15 cellular contexts compared by ENCODE assay signal in genomic region chr20:31769681-31770080, GRCh38. TPM values are rescaled to one million over a fixed set of nuclear protein-coding genes. Genes with fewer than 3 reads are reported as not detected.
A peak's percentile ranks its signal among the peaks of the same experiment; 100 is the strongest.
DNase-seq lines count a peak whose midpoint lies in the region; ATAC-seq and TF ChIP-seq lines count a peak whose summit lies in the region.
"Had no signal": no experiment of that assay in that cellular context is flagged by ENCODE, and none has a peak within 500 bp of the region (broad histone marks: within the 10 kb centered on the region; RNA-seq: fewer than 3 reads in every experiment).

No MANE protein-coding gene starts in this region.

- no peaks in the 10 kb centered on the region for H3K27me3 ChIP-seq in CD4-positive, CD25-positive, alpha-beta regulatory T cell (ENCODE audit: control insufficient read depth, insufficient read depth, low read length)
- H3K27me3 ChIP-seq in endodermal cell (ENCODE audit: control insufficient read depth, insufficient read depth, low read length, poor library complexity, severe bottlenecking) (no peaks in the 10 kb centered on the region), parathyroid adenoma (ENCODE audit: control insufficient read depth, insufficient read depth, low read length) (no peaks in the 10 kb centered on the region)
- H3K27me3 ChIP-seq: BE2C had no signal

- peak overlapping the region; percentile 31 to 86 (median 42) for H3K27ac Mint-ChIP-seq in CD4-positive, CD25-positive, alpha-beta regulatory T cell
- H3K27ac Mint-ChIP-seq in HFFc6 (peak overlapping the region; percentile 77), endodermal cell (peak overlapping the region; percentile 37)

- no peak overlapping the region for H3K9ac ChIP-seq in endodermal cell (ENCODE audit: extremely low read depth, low read length, poor library complexity, severe bottlenecking)
- H3K9ac ChIP-seq in parathyroid adenoma = no peak overlapping the region

- peak overlapping the region; percentile 71 for H3K4me3 ChIP-seq in CD4-positive, CD25-positive, alpha-beta regulatory T cell (ENCODE audit: low read depth, low read length)
- no peak overlapping the region for H3K4me3 ChIP-seq in endodermal cell (ENCODE audit: low read length)
- no peak overlapping the region for H3K4me3 ChIP-seq in parathyroid adenoma (ENCODE audit: low read depth, low read length)

- DNase-seq in CD4-positive, CD25-positive, alpha-beta regulatory T cell = no peak
- DNase-seq in HFFc6 = no peak
- DNase-seq in endodermal cell = no peak
- DNase-seq in activated gamma-delta T cell treated with Interleukin-2 at 50 U/mL for 16 hours = no peak
- DNase-seq in NCI-H2107 treated with DMSO at 0.1 percent for 48 hours (lab: John Stamatoyannopoulos, UW; ENCODE audit: unreplicated experiment) = no peak
- DNase-seq: BE2C, GF-D8, GOT3, KG1, NCI-H1048, NCI-H226, NCI-H524 treated with DMSO at 0.1 percent for 48 hours, Right ventricle myocardium superior had no signal

- H3K27me3 Mint-ChIP-seq in CD4-positive, CD25-positive, alpha-beta regulatory T cell = no peaks in the 10 kb centered on the region
- H3K27me3 Mint-ChIP-seq in HFFc6 (ENCODE audit: insufficient read depth) (peaks cover 2% of the 10 kb centered on the region; the same call in 1 of the 2 replicates), endodermal cell (ENCODE audit: insufficient read depth) (no peaks in the 10 kb centered on the region)

- H3K36me3 ChIP-seq in CD4-positive, CD25-positive, alpha-beta regulatory T cell (ENCODE audit: control insufficient read depth, insufficient read depth, low read length) = no peaks in the 10 kb centered on the region
- peaks cover 87% of the 10 kb centered on the region for H3K36me3 ChIP-seq in endodermal cell (ENCODE audit: control insufficient read depth, insufficient read depth, low read length)
- no peaks in the 10 kb centered on the region for H3K36me3 ChIP-seq in parathyroid adenoma (ENCODE audit: control insufficient read depth, insufficient read depth, low read length)

- peaks cover 0 to 2% (median 0%) of the 10 kb centered on the region in 7 donors for H3K9me3 Mint-ChIP-seq in CD4-positive, CD25-positive, alpha-beta regulatory T cell
- H3K9me3 Mint-ChIP-seq in HFFc6 (no peaks in the 10 kb centered on the region), endodermal cell (no peaks in the 10 kb centered on the region)

- H2AFZ ChIP-seq in parathyroid adenoma = peak overlapping the region; percentile 55

- H3K4me1 ChIP-seq in CD4-positive, CD25-positive, alpha-beta regulatory T cell (ENCODE audit: control insufficient read depth, insufficient read depth, low read length, poor library complexity, severe bottlenecking) = peaks cover 11% of the 10 kb centered on the region
- no peaks in the 10 kb centered on the region for H3K4me1 ChIP-seq in endodermal cell (ENCODE audit: control insufficient read depth, insufficient read depth, low read length)
- H3K4me1 ChIP-seq in parathyroid adenoma = no peaks in the 10 kb centered on the region
- H3K4me1 ChIP-seq: BE2C had no signal

- no peaks in the 10 kb centered on the region for H3K9me3 ChIP-seq in CD4-positive, CD25-positive, alpha-beta regulatory T cell (ENCODE audit: control insufficient read depth in 2 of 2, low read length in 2 of 2)
- H3K9me3 ChIP-seq in endodermal cell (ENCODE audit: control insufficient read depth, low read length) (no peaks in the 10 kb centered on the region), parathyroid adenoma (ENCODE audit: control insufficient read depth, low read length) (no peaks in the 10 kb centered on the region)
- H3K9me3 ChIP-seq: BE2C had no signal

- ATAC-seq in CD4-positive, CD25-positive, alpha-beta regulatory T cell (ENCODE audit: low read depth in 2 of 2) = no peak
- no peak for ATAC-seq in HG02885 (IDR thresholded peaks at IDR 0.05; ENCODE audit: poor library complexity, unreplicated experiment)

- no peak overlapping the region for H3K4me2 ChIP-seq in parathyroid adenoma (ENCODE audit: low read length)

- WGBS in endodermal cell (ENCODE audit: insufficient coverage in 1 of 2, insufficient read length in 1 of 2), 2 experiments = 92 to 97% methylated on average over 4 to 5 of the region's 5 CpGs

- H3K79me2 ChIP-seq in parathyroid adenoma = no peaks in the 10 kb centered on the region

- TF ChIP-seq CTCF in HFFc6 (IDR thresholded peaks at IDR 0.05) = no peak
- no peak for TF ChIP-seq CTCF in endodermal cell (conservative IDR thresholded peaks at IDR 0.05)
- no peak for TF ChIP-seq CTCF in parathyroid adenoma (IDR thresholded peaks at IDR 0.05)

- H3K4me1 Mint-ChIP-seq in CD4-positive, CD25-positive, alpha-beta regulatory T cell = peaks cover 8 to 18% (median 11%) of the 10 kb centered on the region in 4 donors
- H3K4me1 Mint-ChIP-seq in HFFc6 (ENCODE audit: low read depth) = peaks cover 29% of the 10 kb centered on the region
- no peaks in the 10 kb centered on the region for H3K4me1 Mint-ChIP-seq in endodermal cell

- H3K36me3 Mint-ChIP-seq in CD4-positive, CD25-positive, alpha-beta regulatory T cell = no peaks in the 10 kb centered on the region
- H3K36me3 Mint-ChIP-seq in HFFc6 (ENCODE audit: low read depth) = peaks cover 29% of the 10 kb centered on the region
- peaks cover 77% of the 10 kb centered on the region for H3K36me3 Mint-ChIP-seq in endodermal cell (ENCODE audit: low read depth)

- H3K4me3 Mint-ChIP-seq in CD4-positive, CD25-positive, alpha-beta regulatory T cell = peak overlapping the region in 2 of 4 donors; percentile 49 to 65
- H3K4me3 Mint-ChIP-seq in HFFc6 = peak overlapping the region; percentile 55
- no peak overlapping the region for H3K4me3 Mint-ChIP-seq in endodermal cell

- peak overlapping the region; percentile 41 for H3K27ac ChIP-seq in CD4-positive, CD25-positive, alpha-beta regulatory T cell (ENCODE audit: insufficient read depth, low read length, poor library complexity, severe bottlenecking)
- H3K27ac ChIP-seq in endodermal cell (ENCODE audit: low read depth, low read length) = no peak overlapping the region
- H3K27ac ChIP-seq in parathyroid adenoma = no peak overlapping the region

RNA-seq across cellular contexts. Expression of gene TPX2, which starts 30.6 kb away (rescaled TPM):
- 5.4 TPM for total RNA-seq in CD4-positive, CD25-positive, alpha-beta regulatory T cell
- polyA plus RNA-seq in CD4-positive, CD25-positive, alpha-beta regulatory T cell = 1 to 10 TPM; 3.1 to 6.3 (median 3.8) TPM
- 100 to 1,000 TPM in 4 of 6 experiments, 10 to 100 TPM in 2; 51.0 to 117 (median 107) TPM for total RNA-seq in HFFc6 (2021; fragmentation: NEBNext Ultra II Directional; extraction: Animal tissue kit (Norgen Biotek cat#: 25700))
- 100 to 1,000 TPM; 108 to 118 TPM for total RNA-seq in endodermal cell
- 137 TPM for polyA plus RNA-seq in endodermal cell (2013, experiment 1 of 2)
- polyA plus RNA-seq in endodermal cell (2013, experiment 2 of 2) = 134 TPM

RNA-seq across cellular contexts. Expression of gene BCL2L1, which starts 47.0 kb away (rescaled TPM):
- total RNA-seq in CD4-positive, CD25-positive, alpha-beta regulatory T cell = 38.1 TPM
- polyA plus RNA-seq in CD4-positive, CD25-positive, alpha-beta regulatory T cell = 10 to 100 TPM; 15.5 to 19.6 (median 17.3) TPM
- total RNA-seq in HFFc6 (2021; fragmentation: NEBNext Ultra II Directional; extraction: Animal tissue kit (Norgen Biotek cat#: 25700)) = 100 to 1,000 TPM; 111 to 122 (median 117) TPM
- 10 to 100 TPM; 60.3 to 89.5 TPM for total RNA-seq in endodermal cell
- polyA plus RNA-seq in endodermal cell (2013, experiment 1 of 2) = 46.6 TPM
- 43.2 TPM for polyA plus RNA-seq in endodermal cell (2013, experiment 2 of 2)

RNA-seq across cellular contexts. Expression of gene MYLK2, which starts 49.5 kb away (rescaled TPM):
- not detected for total RNA-seq in CD4-positive, CD25-positive, alpha-beta regulatory T cell
- polyA plus RNA-seq in CD4-positive, CD25-positive, alpha-beta regulatory T cell = not detected
- under 1 TPM; 0.07 to 0.30 (median 0.16) TPM for total RNA-seq in HFFc6 (2021; fragmentation: NEBNext Ultra II Directional; extraction: Animal tissue kit (Norgen Biotek cat#: 25700))
- total RNA-seq in endodermal cell = under 1 TPM; 0.20 to 0.29 TPM
- 0.39 TPM for polyA plus RNA-seq in endodermal cell (2013, experiment 1 of 2)
- polyA plus RNA-seq in endodermal cell (2013, experiment 2 of 2) = 0.37 TPM
